22 cellular contexts compared by ENCODE assay signal in the genomic region with DNA sequence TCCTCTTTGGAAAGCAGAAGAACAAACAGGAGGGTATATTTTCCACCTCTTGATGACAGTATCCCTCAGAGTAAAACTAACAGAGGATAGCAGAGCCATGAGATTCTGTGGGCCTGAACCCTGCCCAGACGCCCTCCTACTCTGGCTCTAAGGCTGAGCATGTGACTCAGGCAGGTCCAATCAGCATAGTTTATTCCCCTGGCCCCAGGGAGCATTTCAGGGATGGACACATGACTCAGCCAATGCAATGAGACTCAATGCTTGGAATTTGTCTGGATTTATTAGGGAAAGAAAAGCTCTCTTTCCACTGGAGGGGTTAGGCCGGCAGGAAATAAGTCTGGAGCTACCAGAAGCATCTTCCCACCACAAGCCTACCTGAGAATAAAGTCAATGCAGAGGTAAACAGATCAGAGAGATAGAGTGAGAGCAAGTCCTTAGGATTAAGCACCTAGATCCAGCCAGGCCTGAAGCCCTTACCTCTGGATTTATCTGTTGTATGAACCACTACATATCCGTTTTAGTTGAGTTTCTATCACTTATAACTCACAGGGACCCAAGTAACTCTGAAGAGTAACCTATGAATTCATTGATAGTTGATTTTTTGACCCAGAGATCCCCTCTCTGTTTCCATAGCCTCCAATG.
DNase-seq lines count a peak whose midpoint lies in the region; ATAC-seq, FAIRE-seq and TF ChIP-seq lines count a peak whose summit lies in the region.
"Had no signal": no experiment of that assay in that cellular context is flagged by ENCODE, and none has a peak within 500 bp of the region (broad histone marks: within the 10 kb centered on the region; RNA-seq: fewer than 3 reads in every experiment).

No MANE protein-coding gene starts in this region.

- H3K36me3 ChIP-seq in RWPE2 (ENCODE audit: low read depth) (no peaks in the 10 kb centered on the region), BE2C (no peaks in the 10 kb centered on the region)
- H3K36me3 ChIP-seq: breast epithelium, sigmoid colon had no signal

- no peaks in the 10 kb centered on the region for H3K27me3 ChIP-seq in RWPE2 (ENCODE audit: insufficient read depth, poor library complexity, severe bottlenecking)
- H3K27me3 ChIP-seq in BE2C, result no peaks in the 10 kb centered on the region; the same call in none of the 2 replicates
- H3K27me3 ChIP-seq: breast epithelium had no signal

- peaks cover 9% of the 10 kb centered on the region for H3K4me1 ChIP-seq in RWPE2 (ENCODE audit: insufficient read depth, poor library complexity, severe bottlenecking)
- no peaks in the 10 kb centered on the region for H3K4me1 ChIP-seq in BE2C
- H3K4me1 ChIP-seq: breast epithelium, sigmoid colon had no signal

- no peak overlapping the region for H3K27ac ChIP-seq in RWPE2 (ENCODE audit: poor library complexity, severe bottlenecking)
- H3K27ac ChIP-seq: 22Rv1, breast epithelium, sigmoid colon had no signal

- TF ChIP-seq CTCF in RWPE2 (IDR thresholded peaks at IDR 0.05; ENCODE audit: poor library complexity, severe bottlenecking) (no peak), fibroblast of the aortic adventitia (IDR thresholded peaks at IDR 0.05; ENCODE audit: insufficient read depth, low read length) (no peak), BE2C (IDR thresholded peaks at IDR 0.05; ENCODE audit: low read depth, low read length) (no peak)

- ATAC-seq in RWPE2 (ENCODE audit: low read depth) (peak; percentile 52; the same call in 1 of the 3 replicates), GM19455 (IDR thresholded peaks at IDR 0.05; ENCODE audit: unreplicated experiment) (no peak)
- ATAC-seq: HCT116, mucosa of descending colon had no signal

- H3K4me3 ChIP-seq in RWPE2 (ENCODE audit: severe bottlenecking), result no peak overlapping the region
- no peak overlapping the region for H3K4me3 ChIP-seq in fibroblast of the aortic adventitia (ENCODE audit: low read depth, low read length)
- H3K4me3 ChIP-seq in BE2C (ENCODE audit: low read depth, low read length), result no peak overlapping the region
- H3K4me3 ChIP-seq: breast epithelium, mucosa of descending colon, sigmoid colon had no signal

- FAIRE-seq in urothelium cell line (lab: Jason Lieb, UNC), result no peak

- DNase-seq in NCI-H82 (lab: John Stamatoyannopoulos, UW) (peak; percentile 11), NCI-H82 treated with DMSO at 0.1 percent for 48 hours (lab: John Stamatoyannopoulos, UW; ENCODE audit: unreplicated experiment) (no peak), RWPE2 (ENCODE audit: low spot score) (no peak), fibroblast of the aortic adventitia (ENCODE audit: low read depth) (peak; percentile 34), urothelium cell line (ENCODE audit: low spot score) (peak; percentile 39), BE2C (no peak), T-helper 2 cell (no peak)
- DNase-seq: activated CD4-positive, alpha-beta memory T cell treated with anti-CD3 and anti-CD28 coated beads, Interleukin-2, amount 10 ng/mL, durations not matched to agents 7 days and 5 days; activated gamma-delta T cell; COR-L47; cortex of kidney; DMS79 treated with DMSO at 0.1 percent for 48 hours; KG1; mucosa of descending colon; NCI-H187 treated with DMSO at 0.1 percent for 48 hours; NCI-H69; nephron progenitor cell; sigmoid colon had no signal

- H3K9me3 ChIP-seq in RWPE2 (ENCODE audit: severe bottlenecking) (no peaks in the 10 kb centered on the region), BE2C (no peaks in the 10 kb centered on the region)
- H3K9me3 ChIP-seq: breast epithelium, mucosa of descending colon had no signal

Comparison
In these comparisons a context has a peak if more than half of its experiments do, and no peak if none do; other contexts are left out.
1. DNase-seq: peak in NCI-H82 (single experiment), fibroblast of the aortic adventitia (single experiment) and urothelium cell line (single experiment); none in NCI-H82 treated with DMSO at 0.1 percent for 48 hours (single experiment), RWPE2 (single experiment), BE2C (single experiment) and T-helper 2 cell (0 of 5).